Comparison of ENCODE assay signal across 2 cellular contexts in the genomic region with DNA sequence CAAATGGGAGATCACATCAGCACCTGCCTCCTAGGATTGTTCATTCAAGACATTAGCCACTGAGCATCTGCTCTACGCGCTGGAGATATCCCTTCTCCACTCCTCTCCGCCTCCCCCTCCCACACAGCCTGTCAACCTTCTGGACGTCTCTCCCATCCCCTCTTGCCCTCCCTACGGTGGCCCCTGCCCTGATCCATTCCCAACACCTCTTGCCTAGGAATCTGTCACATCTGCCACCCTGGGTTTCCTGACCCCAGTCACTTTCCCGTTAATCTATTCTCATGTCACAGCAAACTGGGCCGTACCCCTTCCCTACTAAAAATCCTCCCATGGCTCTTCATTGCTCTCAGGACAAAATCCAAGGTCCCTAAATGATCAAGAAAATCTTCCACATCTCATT.
TF ChIP-seq lines count a peak whose summit lies in the region.

No MANE protein-coding gene starts in this region.

TF ChIP-seq in GM12878, 131 proteins besides CTCF, POLR2A, EP300 and RAD21:
- no peak for TF ChIP-seq MTA3 (IDR thresholded peaks at IDR 0.05; ENCODE audit: borderline replicate concordance, low read length)
- no peak for TF ChIP-seq SRF (IDR thresholded peaks at IDR 0.05; ENCODE audit: low read depth in 2 of 2, low read length in 2 of 2)
- no peak for TF ChIP-seq NFIC (IDR thresholded peaks at IDR 0.05; ENCODE audit: low read depth, low read length)
- TF ChIP-seq ZNF24 (IDR thresholded peaks at IDR 0.05) = no peak
- no peak for TF ChIP-seq SMARCA5 (IDR thresholded peaks at IDR 0.05)
- no peak for TF ChIP-seq NFXL1 (IDR thresholded peaks at IDR 0.05; ENCODE audit: borderline replicate concordance)
- TF ChIP-seq DPF2 (IDR thresholded peaks at IDR 0.05) = no peak

TF ChIP-seq in liver, 16 proteins besides CTCF, POLR2A, EP300 and RAD21:
- no peak for TF ChIP-seq FOXA1 (IDR thresholded peaks at IDR 0.05)
- TF ChIP-seq JUND (IDR thresholded peaks at IDR 0.05) = no peak
- TF ChIP-seq, protein P1, sequence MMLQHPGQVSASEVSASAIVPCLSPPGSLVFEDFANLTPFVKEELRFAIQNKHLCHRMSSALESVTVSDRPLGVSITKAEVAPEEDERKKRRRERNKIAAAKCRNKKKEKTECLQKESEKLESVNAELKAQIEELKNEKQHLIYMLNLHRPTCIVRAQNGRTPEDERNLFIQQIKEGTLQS (IDR thresholded peaks at IDR 0.05) = no peak
- no peak for TF ChIP-seq GABPA (IDR thresholded peaks at IDR 0.05 in 1 of 2, conservative IDR thresholded peaks at IDR 0.05 in 1 of 2)
- TF ChIP-seq SP1 (IDR thresholded peaks at IDR 0.05) = no peak
